Comparison of ENCODE assay signal across 20 cellular contexts in genomic region chr9:89382026-89382986, GRCh38.
DNase-seq lines count a peak whose midpoint lies in the region; ATAC-seq and TF ChIP-seq lines count a peak whose summit lies in the region.
"Had no signal": no experiment of that assay in that cellular context is flagged by ENCODE, and none has a peak within 500 bp of the region (broad histone marks: within the 10 kb centered on the region; RNA-seq: fewer than 3 reads in every experiment).

No MANE protein-coding gene starts in this region.

- H3K4me1 Mint-ChIP-seq in activated CD8-positive, alpha-beta memory T cell treated with anti-CD3 and anti-CD28 coated beads, Interleukin-2, amount 10 ng/mL, durations not matched to agents 7 days and 5 days: peaks cover 27% of the 10 kb centered on the region
- H3K4me1 Mint-ChIP-seq in T-helper 2 cell treated with Interferon-gamma antibody and Interleukin-4, amounts not matched to agents 5 μg/mL and 100 μg/mL, for 36 hours (ENCODE audit: low read depth): peaks cover 44% of the 10 kb centered on the region
- peaks cover 28 to 42% of the 10 kb centered on the region in 2 donors for H3K4me1 Mint-ChIP-seq in stimulated activated naive B cell treated with anti-CD40 and anti-IgM and Interleukin-4, amounts not matched to agents 10 μg/mL and 1 μg/mL and 100 μg/mL, for 72 hours

- H3K9me3 Mint-ChIP-seq in activated CD8-positive, alpha-beta memory T cell treated with anti-CD3 and anti-CD28 coated beads, Interleukin-2, amount 10 ng/mL, durations not matched to agents 7 days and 5 days (ENCODE audit: low read depth): no peaks in the 10 kb centered on the region
- H3K9me3 Mint-ChIP-seq in T-helper 2 cell treated with Interferon-gamma antibody and Interleukin-4, amounts not matched to agents 5 μg/mL and 100 μg/mL, for 36 hours: no peaks in the 10 kb centered on the region
- H3K9me3 Mint-ChIP-seq in stimulated activated naive B cell treated with anti-CD40 and anti-IgM and Interleukin-4, amounts not matched to agents 10 μg/mL and 1 μg/mL and 100 μg/mL, for 72 hours: no peaks in the 10 kb centered on the region

- H3K27ac ChIP-seq in dorsolateral prefrontal cortex: peak overlapping the region in 38 of 59 donors; percentile 6 to 72 (median 38)
- H3K27ac ChIP-seq: epithelial cell of prostate, gastroesophageal sphincter, left ventricle myocardium inferior, prostate gland, stomach, uterus, WERI-Rb-1 had no signal

- TF ChIP-seq CTCF in dorsolateral prefrontal cortex (IDR thresholded peaks at IDR 0.05 in 54 of 56, conservative IDR thresholded peaks at IDR 0.05 in 2 of 56; ENCODE audit: low read depth in 1 of 56, partially characterized antibody in 56 of 56): no peak

- no peak for ATAC-seq in activated CD8-positive, alpha-beta memory T cell treated with anti-CD3 and anti-CD28 coated beads, Interleukin-2, amount 10 ng/mL, durations not matched to agents 7 days and 5 days
- ATAC-seq in stimulated activated naive B cell treated with anti-CD40 and anti-IgM and Interleukin-4, amounts not matched to agents 10 μg/mL and 1 μg/mL and 100 μg/mL, for 72 hours (replicated peaks): peak; percentile 82 to 85
- no peak for ATAC-seq in GM19463 (IDR thresholded peaks at IDR 0.05; ENCODE audit: unreplicated experiment)
- ATAC-seq: gastroesophageal sphincter, K562 had no signal

- H3K27me3 Mint-ChIP-seq in activated CD8-positive, alpha-beta memory T cell treated with anti-CD3 and anti-CD28 coated beads, Interleukin-2, amount 10 ng/mL, durations not matched to agents 7 days and 5 days: no peaks in the 10 kb centered on the region
- no peaks in the 10 kb centered on the region for H3K27me3 Mint-ChIP-seq in T-helper 2 cell treated with Interferon-gamma antibody and Interleukin-4, amounts not matched to agents 5 μg/mL and 100 μg/mL, for 36 hours (ENCODE audit: low read depth)
- no peaks in the 10 kb centered on the region for H3K27me3 Mint-ChIP-seq in stimulated activated naive B cell treated with anti-CD40 and anti-IgM and Interleukin-4, amounts not matched to agents 10 μg/mL and 1 μg/mL and 100 μg/mL, for 72 hours

- DNase-seq in activated CD8-positive, alpha-beta memory T cell treated with anti-CD3 and anti-CD28 coated beads, Interleukin-2, amount 10 ng/mL, durations not matched to agents 7 days and 5 days: no peak
- no peak for DNase-seq in activated CD8-positive, alpha-beta memory T cell treated with anti-CD3 and anti-CD28 coated beads for 24 hours
- peak; percentile 23 for DNase-seq in T-helper 2 cell treated with Interferon-gamma antibody and Interleukin-4, amounts not matched to agents 5 μg/mL and 100 μg/mL, for 36 hours (ENCODE audit: low spot score)
- no peak for DNase-seq in dorsolateral prefrontal cortex
- peak; percentile 44 for DNase-seq in stimulated activated naive B cell treated with anti-CD40 and anti-IgM and Interleukin-4, amounts not matched to agents 10 μg/mL and 1 μg/mL and 100 μg/mL, for 72 hours
- DNase-seq in AG08396 (ENCODE audit: low spot score): no peak
- no peak for DNase-seq in mucosa of gallbladder (ENCODE audit: low spot score)
- DNase-seq: aorta, Caco-2, left ventricle myocardium inferior, NCI-H2107, NCI-H774, stomach, uterus, WERI-Rb-1 had no signal

- intact Hi-C loops in dorsolateral prefrontal cortex (cut with DNase I): no loop called here

- CTCF ChIA-PET in activated CD8-positive, alpha-beta memory T cell treated with anti-CD3 and anti-CD28 coated beads, Interleukin-2, amount 10 ng/mL, durations not matched to agents 7 days and 5 days (lab: Charles Lee): interaction anchor here (1.3 kb wide), 1 partner anchor 166 kb away, joined by 4 read pairs; no protein-coding TSS in a partner anchor

- no peaks in the 10 kb centered on the region for H3K27me3 ChIP-seq in dorsolateral prefrontal cortex
- H3K27me3 ChIP-seq: gastroesophageal sphincter, stomach, uterus had no signal

- H3K27ac Mint-ChIP-seq in activated CD8-positive, alpha-beta memory T cell treated with anti-CD3 and anti-CD28 coated beads, Interleukin-2, amount 10 ng/mL, durations not matched to agents 7 days and 5 days: peak overlapping the region; percentile 39
- peak overlapping the region; percentile 74 for H3K27ac Mint-ChIP-seq in T-helper 2 cell treated with Interferon-gamma antibody and Interleukin-4, amounts not matched to agents 5 μg/mL and 100 μg/mL, for 36 hours
- peak overlapping the region; percentile 88 for H3K27ac Mint-ChIP-seq in stimulated activated naive B cell treated with anti-CD40 and anti-IgM and Interleukin-4, amounts not matched to agents 10 μg/mL and 1 μg/mL and 100 μg/mL, for 72 hours

- no peak overlapping the region for H3K4me3 Mint-ChIP-seq in activated CD8-positive, alpha-beta memory T cell treated with anti-CD3 and anti-CD28 coated beads, Interleukin-2, amount 10 ng/mL, durations not matched to agents 7 days and 5 days
- no peak overlapping the region for H3K4me3 Mint-ChIP-seq in T-helper 2 cell treated with Interferon-gamma antibody and Interleukin-4, amounts not matched to agents 5 μg/mL and 100 μg/mL, for 36 hours
- peak overlapping the region; percentile 47 to 60 for H3K4me3 Mint-ChIP-seq in stimulated activated naive B cell treated with anti-CD40 and anti-IgM and Interleukin-4, amounts not matched to agents 10 μg/mL and 1 μg/mL and 100 μg/mL, for 72 hours

- H3K4me3 ChIP-seq in dorsolateral prefrontal cortex: no peak overlapping the region
- H3K4me3 ChIP-seq: gastroesophageal sphincter, K562, left ventricle myocardium inferior, prostate gland, stomach, uterus had no signal

- H3K36me3 Mint-ChIP-seq in activated CD8-positive, alpha-beta memory T cell treated with anti-CD3 and anti-CD28 coated beads, Interleukin-2, amount 10 ng/mL, durations not matched to agents 7 days and 5 days: peaks cover 72% of the 10 kb centered on the region
- peaks cover 87% of the 10 kb centered on the region for H3K36me3 Mint-ChIP-seq in T-helper 2 cell treated with Interferon-gamma antibody and Interleukin-4, amounts not matched to agents 5 μg/mL and 100 μg/mL, for 36 hours (ENCODE audit: low read depth)
- peaks cover 63 to 85% of the 10 kb centered on the region in 2 donors for H3K36me3 Mint-ChIP-seq in stimulated activated naive B cell treated with anti-CD40 and anti-IgM and Interleukin-4, amounts not matched to agents 10 μg/mL and 1 μg/mL and 100 μg/mL, for 72 hours

Comparison
In these comparisons a context has a peak if more than half of its experiments do, and no peak if none do; other contexts are left out.
1. ATAC-seq: peak in stimulated activated naive B cell treated with anti-CD40 and anti-IgM and Interleukin-4, amounts not matched to agents 10 μg/mL and 1 μg/mL and 100 μg/mL, for 72 hours (2 of 2); none in activated CD8-positive, alpha-beta memory T cell treated with anti-CD3 and anti-CD28 coated beads, Interleukin-2, amount 10 ng/mL, durations not matched to agents 7 days and 5 days (single experiment) and GM19463 (single experiment).
2. DNase-seq: peak in T-helper 2 cell treated with Interferon-gamma antibody and Interleukin-4, amounts not matched to agents 5 μg/mL and 100 μg/mL, for 36 hours (single experiment) and stimulated activated naive B cell treated with anti-CD40 and anti-IgM and Interleukin-4, amounts not matched to agents 10 μg/mL and 1 μg/mL and 100 μg/mL, for 72 hours (single experiment); none in activated CD8-positive, alpha-beta memory T cell treated with anti-CD3 and anti-CD28 coated beads, Interleukin-2, amount 10 ng/mL, durations not matched to agents 7 days and 5 days (single experiment), activated CD8-positive, alpha-beta memory T cell treated with anti-CD3 and anti-CD28 coated beads for 24 hours (single experiment), dorsolateral prefrontal cortex (0 of 10), AG08396 (single experiment) and mucosa of gallbladder (single experiment).
3. H3K4me3 Mint-ChIP-seq: peak in stimulated activated naive B cell treated with anti-CD40 and anti-IgM and Interleukin-4, amounts not matched to agents 10 μg/mL and 1 μg/mL and 100 μg/mL, for 72 hours (2 of 2); none in activated CD8-positive, alpha-beta memory T cell treated with anti-CD3 and anti-CD28 coated beads, Interleukin-2, amount 10 ng/mL, durations not matched to agents 7 days and 5 days (single experiment) and T-helper 2 cell treated with Interferon-gamma antibody and Interleukin-4, amounts not matched to agents 5 μg/mL and 100 μg/mL, for 36 hours (single experiment).
4. Peak in every context shown above with its lines, with median percentiles within 50 percentile points of each other: H3K27ac Mint-ChIP-seq.